In the genomic region with DNA sequence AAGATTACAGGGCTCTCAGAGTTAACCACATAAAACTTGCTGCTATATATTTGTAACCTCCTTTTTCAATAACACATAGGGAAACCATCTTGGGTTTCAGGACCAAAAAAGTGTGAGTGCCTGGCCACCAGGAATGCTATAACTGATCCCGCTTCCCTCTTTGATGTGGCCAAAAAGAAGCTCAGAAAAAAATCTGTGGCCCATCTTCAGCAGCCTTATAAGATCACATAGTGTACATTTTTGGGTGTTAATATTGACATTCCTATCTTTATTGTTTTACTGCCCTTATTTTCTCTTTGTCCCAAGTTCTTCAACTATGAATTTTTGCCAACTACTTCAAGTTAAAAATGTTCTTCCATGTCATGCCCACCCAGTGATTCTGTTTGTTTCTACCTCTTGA, we compare ENCODE assay signal across 24 cellular contexts.
"Had no signal": no experiment of that assay in that cellular context is flagged by ENCODE, and none has a peak within 500 bp of the region (broad histone marks: within the 10 kb centered on the region; RNA-seq: fewer than 3 reads in every experiment).

No MANE protein-coding gene starts in this region.

- H3K4me3 ChIP-seq: left ventricle myocardium inferior, lung, ovary, right atrium auricular region, right lobe of liver, skin epidermis, stomach, testis, thyroid gland, transverse colon, upper lobe of left lung, vagina had no signal

- H3K27ac ChIP-seq: left ventricle myocardium inferior, ovary, right atrium auricular region, right lobe of liver, skin epidermis, stomach, testis, thyroid gland, transverse colon, upper lobe of left lung, vagina had no signal

- H3K9me3 Mint-ChIP-seq: stimulated activated naive B cell treated with anti-CD40 and anti-IgM and Interleukin-4, amounts not matched to agents 10 μg/mL and 1 μg/mL and 100 μg/mL, for 72 hours had no signal

- H3K36me3 Mint-ChIP-seq: stimulated activated naive B cell treated with anti-CD40 and anti-IgM and Interleukin-4, amounts not matched to agents 10 μg/mL and 1 μg/mL and 100 μg/mL, for 72 hours had no signal

- H3K4me3 Mint-ChIP-seq: naive thymus-derived CD8-positive, alpha-beta T cell; nephron; stimulated activated naive B cell treated with anti-CD40 and anti-IgM and Interleukin-4, amounts not matched to agents 10 μg/mL and 1 μg/mL and 100 μg/mL, for 72 hours had no signal

- H3K36me3 ChIP-seq: left ventricle myocardium inferior, ovary, right atrium auricular region, right lobe of liver, stomach, thyroid gland, transverse colon, upper lobe of left lung, vagina had no signal

- H3K27me3 Mint-ChIP-seq: stimulated activated naive B cell treated with anti-CD40 and anti-IgM and Interleukin-4, amounts not matched to agents 10 μg/mL and 1 μg/mL and 100 μg/mL, for 72 hours had no signal

- ATAC-seq: right lobe of liver; stimulated activated naive B cell treated with anti-CD40 and anti-IgM and Interleukin-4, amounts not matched to agents 10 μg/mL and 1 μg/mL and 100 μg/mL, for 72 hours; stimulated activated naive CD8-positive, alpha-beta T cell treated with anti-CD3 and anti-CD28 coated beads, Interleukin-15, Interleukin-2, amounts not matched to agents 100 U/mL and 50 U/mL, for 24 hours had no signal

- H3K27me3 ChIP-seq: ovary, right atrium auricular region, right lobe of liver, stomach, testis, thyroid gland, transverse colon, upper lobe of left lung, vagina had no signal

- H3K4me1 Mint-ChIP-seq: stimulated activated naive B cell treated with anti-CD40 and anti-IgM and Interleukin-4, amounts not matched to agents 10 μg/mL and 1 μg/mL and 100 μg/mL, for 72 hours had no signal

- DNase-seq: hippocampal formation; kidney; left ventricle myocardium inferior; midbrain; naive thymus-derived CD8-positive, alpha-beta T cell; ovary; stimulated activated CD4-positive, alpha-beta T cell treated with anti-CD3 and anti-CD28 coated beads, Interleukin-12 subunit alpha, Interleukin-12 subunit beta, amount 100 ng/mL, for 4 hours; stimulated activated CD4-positive, alpha-beta T cell treated with anti-CD3 and anti-CD28 coated beads, Interleukin-15, amount 100 ng/mL, for 24 hours; stimulated activated CD4-positive, alpha-beta T cell treated with anti-CD3 and anti-CD28 coated beads, Interleukin-2, amount 100 ng/mL, for 24 hours; stimulated activated CD4-positive, alpha-beta T cell treated with anti-CD3 and anti-CD28 coated beads, Interleukin-4, amount 100 ng/mL, for 1 hour; stimulated activated naive B cell treated with anti-CD40 and anti-IgM and Interleukin-4, amounts not matched to agents 10 μg/mL and 1 μg/mL and 100 μg/mL, for 72 hours; stimulated activated naive CD8-positive, alpha-beta T cell treated with anti-CD3 and anti-CD28 coated beads, Interleukin-15, Interleukin-2, amounts not matched to agents 100 U/mL and 50 U/mL, for 24 hours; stomach; thyroid gland; transverse colon; upper lobe of left lung had no signal

- H3K4me1 ChIP-seq: left ventricle myocardium inferior, right atrium auricular region, stomach, upper lobe of left lung, vagina had no signal

- H3K27ac Mint-ChIP-seq: nephron; progenitor cell of endocrine pancreas; stimulated activated naive B cell treated with anti-CD40 and anti-IgM and Interleukin-4, amounts not matched to agents 10 μg/mL and 1 μg/mL and 100 μg/mL, for 72 hours had no signal

- H3K9me3 ChIP-seq: left ventricle myocardium inferior, ovary, right atrium auricular region, right lobe of liver, stomach, testis, thyroid gland, transverse colon, upper lobe of left lung, vagina had no signal
